ENCODE assay signal across 22 cellular contexts in genomic region chr12:58651850-58652249, GRCh38.
"Had no signal": no experiment of that assay in that cellular context is flagged by ENCODE, and none has a peak within 500 bp of the region (broad histone marks: within the 10 kb centered on the region; RNA-seq: fewer than 3 reads in every experiment).

No MANE protein-coding gene starts in this region.

- ATAC-seq: effector memory CD8-positive, alpha-beta T cell; foreskin keratinocyte; gastrocnemius medialis; gastroesophageal sphincter had no signal

- H3K4me3 ChIP-seq: colonic mucosa, coronary artery, dorsolateral prefrontal cortex, esophagus muscularis mucosa, esophagus squamous epithelium, gastrocnemius medialis, gastroesophageal sphincter, heart right ventricle had no signal

- H3K9me3 ChIP-seq: colonic mucosa, gastrocnemius medialis, gastroesophageal sphincter had no signal

- H3K27me3 ChIP-seq: colonic mucosa, dorsolateral prefrontal cortex, esophagus muscularis mucosa, esophagus squamous epithelium, foreskin keratinocyte, gastrocnemius medialis, gastroesophageal sphincter had no signal

- H3K27ac ChIP-seq: colonic mucosa, coronary artery, dorsolateral prefrontal cortex, epithelial cell of prostate, esophagus muscularis mucosa, esophagus squamous epithelium, foreskin keratinocyte, gastrocnemius medialis, gastroesophageal sphincter, heart right ventricle had no signal

- H3K36me3 ChIP-seq: colonic mucosa, esophagus muscularis mucosa, esophagus squamous epithelium, gastrocnemius medialis, gastroesophageal sphincter, heart right ventricle had no signal

- DNase-seq: colonic mucosa; cortex of kidney; dermis blood vessel endothelial cell; dorsolateral prefrontal cortex; effector CD4-positive, alpha-beta T cell; effector CD8-positive, alpha-beta T cell; effector memory CD4-positive, alpha-beta T cell; effector memory CD8-positive, alpha-beta T cell; endodermal cell; erythroblast; esophagus squamous epithelium; foreskin fibroblast; foreskin keratinocyte; foreskin melanocyte; gastrocnemius medialis; glutamatergic neuron; head of caudate nucleus; heart right ventricle had no signal

- H3K4me1 ChIP-seq: colonic mucosa, esophagus muscularis mucosa, foreskin keratinocyte, gastrocnemius medialis, gastroesophageal sphincter, heart right ventricle had no signal
